39 cellular contexts compared by ENCODE assay signal in the genomic region with DNA sequence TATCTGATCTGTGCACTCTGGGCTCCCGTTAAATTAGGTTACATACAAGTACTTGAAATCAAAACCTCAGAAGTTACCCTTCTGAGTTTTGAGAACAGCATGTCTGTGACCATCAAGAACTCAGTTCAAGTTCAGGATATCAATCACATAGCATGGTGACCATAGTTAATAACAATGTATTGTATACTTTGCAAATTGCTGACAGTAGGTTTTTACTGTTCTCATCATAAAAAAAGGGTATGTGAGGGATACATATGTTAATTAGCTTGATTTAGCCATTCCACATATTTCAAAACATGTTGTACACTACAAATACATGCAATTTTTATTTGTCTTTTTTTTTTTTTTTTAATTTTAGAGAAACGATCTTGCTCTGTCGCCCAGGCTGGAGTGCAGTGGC. TPM values are rescaled to one million over a fixed set of nuclear protein-coding genes. Genes with fewer than 3 reads are reported as not detected.
"Had no signal": no experiment of that assay in that cellular context is flagged by ENCODE, and none has a peak within 500 bp of the region (broad histone marks: within the 10 kb centered on the region; RNA-seq: fewer than 3 reads in every experiment).

No MANE protein-coding gene starts in this region.

- H3K9me3 ChIP-seq: adrenal gland, body of pancreas had no signal

- H3K27me3 ChIP-seq: adrenal gland, body of pancreas, brain microvascular endothelial cell, cardiac muscle cell had no signal

- DNase-seq: activated B cell treated with CpG ODN at 0.5 μM for 24 hours; activated CD4-positive, alpha-beta memory T cell treated with anti-CD3 and anti-CD28 coated beads for 36 hours; activated CD4-positive, alpha-beta T cell treated with anti-CD3 and anti-CD28 coated beads for 4 hours; activated CD4-positive, alpha-beta T cell treated with anti-CD3 and anti-CD28 coated beads, Interleukin-2, amount 10 ng/mL, durations not matched to agents 24 days and 14 days; activated CD4-positive, alpha-beta T cell treated with anti-CD3 and anti-CD28 coated beads, Interleukin-2, amount 50 U/mL, for 1 hour; activated CD4-positive, alpha-beta T cell treated with anti-CD3 and anti-CD28 coated beads, Interleukin-2, amount 50 U/mL, for 4 hours; activated CD4-positive, CD25-positive, alpha-beta regulatory T cell treated with anti-CD3 and anti-CD28 coated beads, Interleukin-2, amount 50 U/mL, for 72 hours; activated CD8-positive, alpha-beta memory T cell treated with anti-CD3 and anti-CD28 coated beads, Interleukin-2, amount 50 U/mL, for 4 hours; activated CD8-positive, alpha-beta T cell treated with anti-CD3 and anti-CD28 coated beads for 36 hours; activated effector memory CD4-positive, alpha-beta T cell treated with anti-CD3 and anti-CD28 coated beads, Interleukin-2, amount 50 U/mL, for 16 hours; activated gamma-delta T cell treated with Interleukin-2 at 50 U/mL for 16 hours; activated naive CD4-positive, alpha-beta T cell; activated naive CD4-positive, alpha-beta T cell treated with anti-CD3 and anti-CD28 coated beads for 36 hours; activated naive CD4-positive, alpha-beta T cell treated with anti-CD3 and anti-CD28 coated beads, Interleukin-2, amount 50 U/mL, for 16 hours; activated naive CD8-positive, alpha-beta T cell treated with anti-CD3 and anti-CD28 coated beads for 36 hours; activated T-cell treated with anti-CD3 and anti-CD28 coated beads for 4 hours; activated T-cell treated with anti-CD3 and anti-CD28 coated beads, Interleukin-2, amount 50 U/mL, for 1 hour; activated T-cell treated with anti-CD3 and anti-CD28 coated beads, Interleukin-2, amount 50 U/mL, for 4 hours; activated T-cell treated with anti-CD3 and anti-CD28 coated beads, Interleukin-2, amount 50 U/mL, for 72 hours; adrenal gland; amniotic stem cell; aorta; body of pancreas; brain microvascular endothelial cell; caudate nucleus; cerebellar nuclear complex; T-helper 1 cell; T-helper 2 cell; T-helper 9 cell had no signal

- H3K4me3 ChIP-seq: adrenal gland, body of pancreas, cardiac muscle cell had no signal

- H3K4me1 ChIP-seq: adrenal gland, body of pancreas had no signal

- FAIRE-seq: astrocyte, bronchial epithelial cell, TTC549 had no signal

- H3K27ac ChIP-seq: adrenal gland, body of pancreas, brain microvascular endothelial cell, cardiac muscle cell, VCaP had no signal

- ATAC-seq: activated CD8-positive, alpha-beta T cell treated with anti-CD3 and anti-CD28 coated beads for 36 hours; activated naive CD4-positive, alpha-beta T cell treated with anti-CD3 and anti-CD28 coated beads, Interleukin-2, amount 50 U/mL, for 72 hours; activated T-cell treated with anti-CD3 and anti-CD28 coated beads, Interleukin-2, amount 50 U/mL, for 4 hours; activated T-cell treated with anti-CD3 and anti-CD28 coated beads, Interleukin-2, amount 50 U/mL, for 72 hours; activated T-helper 17 cell treated with anti-CD3 and anti-CD28 coated beads, Interleukin-2, amount 50 U/mL, for 72 hours; body of pancreas had no signal

- H3K36me3 ChIP-seq: adrenal gland, brain microvascular endothelial cell, cardiac muscle cell had no signal

RNA-seq across cellular contexts. Expression of gene TMEM40, which starts 25.5 kb away (rescaled TPM):
- total RNA-seq: activated B cell treated with CpG ODN at 0.5 μM for 24 hours; activated CD4-positive, alpha-beta memory T cell treated with anti-CD3 and anti-CD28 coated beads for 36 hours; activated CD4-positive, alpha-beta T cell treated with anti-CD3 and anti-CD28 coated beads, Interleukin-2, amount 10 ng/mL, durations not matched to agents 24 days and 14 days; activated CD8-positive, alpha-beta memory T cell treated with anti-CD3 and anti-CD28 coated beads for 36 hours; activated CD8-positive, alpha-beta T cell treated with anti-CD3 and anti-CD28 coated beads for 36 hours; activated naive CD4-positive, alpha-beta T cell treated with anti-CD3 and anti-CD28 coated beads for 36 hours; activated naive CD4-positive, alpha-beta T cell treated with anti-CD3 and anti-CD28 coated beads, Interleukin-2, amount 50 U/mL, for 72 hours; activated naive CD8-positive, alpha-beta T cell treated with anti-CD3 and anti-CD28 coated beads for 36 hours; activated T-cell treated with anti-CD3 and anti-CD28 coated beads, Interleukin-2, amount 50 U/mL, for 4 hours; activated T-cell treated with anti-CD3 and anti-CD28 coated beads, Interleukin-2, amount 50 U/mL, for 72 hours; activated T-helper 1 cell treated with anti-CD3 and anti-CD28 coated beads, Interleukin-12 subunit alpha, Interleukin-12 subunit beta, Interleukin-2, Interleukin-4 antibody, amounts not matched to agents 30 ng/mL and 10 ng/mL and 1 ng/mL, durations not matched to agents 14 hours and 24 hours and 36 hours; activated T-helper 17 cell treated with anti-CD3 and anti-CD28 coated beads, Interleukin-2, amount 50 U/mL, for 72 hours; body of pancreas; chondrocyte had no signal
